Comparison of ENCODE assay signal across 25 cellular contexts in genomic region chr12:42893802-42894201, GRCh38.
DNase-seq lines count a peak whose midpoint lies in the region; TF ChIP-seq lines count a peak whose summit lies in the region.
"Had no signal": no experiment of that assay in that cellular context is flagged by ENCODE, and none has a peak within 500 bp of the region (broad histone marks: within the 10 kb centered on the region; RNA-seq: fewer than 3 reads in every experiment).

No MANE protein-coding gene starts in this region.

- no peak overlapping the region for H3K4me3 ChIP-seq in astrocyte of the spinal cord (ENCODE audit: low read depth, low read length)
- H3K4me3 ChIP-seq: BLaER1, coronary artery, HAP-1, upper lobe of left lung had no signal

- in situ Hi-C loops in astrocyte of the spinal cord (cut with HindIII; ENCODE audit: low sequenced_read_pairs) = no loop called here

- no peak for TF ChIP-seq CTCF in astrocyte of the spinal cord (IDR thresholded peaks at IDR 0.05; ENCODE audit: low read depth, low read length)

- DNase-seq in Ammon's horn (ENCODE audit: low spot score) (peak; percentile 24), M059J (ENCODE audit: low read depth) (peak; percentile 17), astrocyte of the spinal cord (ENCODE audit: low read depth, low spot score) (peak; percentile 11), medulla oblongata (ENCODE audit: extremely low spot score) (peak; percentile 13), AG08396 (ENCODE audit: low spot score) (no peak), NCI-H446 (lab: John Stamatoyannopoulos, UW) (no peak), MV-4-11 (lab: John Stamatoyannopoulos, UW) (no peak), SW480 (ENCODE audit: low spot score) (no peak)
- DNase-seq: activated CD4-positive, alpha-beta T cell treated with anti-CD3 and anti-CD28 coated beads, Interleukin-2, amount 50 U/mL, for 48 hours; activated CD8-positive, alpha-beta memory T cell treated with anti-CD3 and anti-CD28 coated beads, Interleukin-2, amount 50 U/mL, for 48 hours; COR-L47; effector memory CD4-positive, alpha-beta T cell; foreskin fibroblast; GF-D8; KG1; naive B cell; NCI-H1694; NCI-H2171 treated with DMSO at 0.1 percent for 48 hours; NCI-H524; SHP77 treated with DMSO at 0.1 percent for 48 hours; stimulated activated CD4-positive, alpha-beta T cell treated with anti-CD3 and anti-CD28 coated beads, Interleukin-2, amount 100 ng/mL, for 48 hours; upper lobe of left lung had no signal

Comparison
In these comparisons a context has a peak if more than half of its experiments do, and no peak if none do; other contexts are left out.
1. DNase-seq: peak in Ammon's horn (single experiment), M059J (single experiment), astrocyte of the spinal cord (single experiment) and medulla oblongata (single experiment); none in AG08396 (single experiment), NCI-H446 (0 of 2), MV-4-11 (single experiment) and SW480 (single experiment).